ENCODE assay signal across 11 cellular contexts in genomic region chr10:91511549-91512330, GRCh38.
DNase-seq lines count a peak whose midpoint lies in the region; ATAC-seq and TF ChIP-seq lines count a peak whose summit lies in the region.
"Had no signal": no experiment of that assay in that cellular context is flagged by ENCODE, and none has a peak within 500 bp of the region (broad histone marks: within the 10 kb centered on the region; RNA-seq: fewer than 3 reads in every experiment).

No MANE protein-coding gene starts in this region.

- TF ChIP-seq EP300 in esophagus muscularis mucosa (IDR thresholded peaks at IDR 0.05), result no peak

- peaks cover 0 to 26% (median 13%) of the 10 kb centered on the region in 4 donors for H3K4me1 ChIP-seq in esophagus muscularis mucosa

- TF ChIP-seq CTCF in esophagus muscularis mucosa (IDR thresholded peaks at IDR 0.05), result no peak

- H3K36me3 ChIP-seq in esophagus muscularis mucosa, result peaks cover 0 to 4% (median 0%) of the 10 kb centered on the region in 4 donors

- no peaks in the 10 kb centered on the region for H3K27me3 ChIP-seq in esophagus muscularis mucosa

- peak; percentile 57 for ATAC-seq in GM18499 (IDR thresholded peaks at IDR 0.05; ENCODE audit: insufficient read depth, unreplicated experiment)
- ATAC-seq: activated T-cell treated with anti-CD3 and anti-CD28 coated beads, Interleukin-2, amount 50 U/mL, for 4 hours; left lobe of liver had no signal

- DNase-seq in RKO (ENCODE audit: low spot score) (peak; percentile 37), esophagus muscularis mucosa (ENCODE audit: extremely low spot score) (no peak), renal cortical epithelial cell (ENCODE audit: low read depth) (peak; percentile 84), NCI-H1092 treated with DMSO at 0.1 percent for 48 hours (lab: John Stamatoyannopoulos, UW) (no peak), NCI-H748 treated with DMSO at 0.1 percent for 48 hours (lab: John Stamatoyannopoulos, UW) (no peak), DMS153 treated with DMSO at 0.1 percent for 48 hours (lab: John Stamatoyannopoulos, UW; ENCODE audit: unreplicated experiment) (no peak), DMS79 (lab: John Stamatoyannopoulos, UW) (no peak)
- DNase-seq: activated T-cell treated with anti-CD3 and anti-CD28 coated beads, Interleukin-2, amount 50 U/mL, for 4 hours; NCI-H446 treated with DMSO at 0.1 percent for 48 hours had no signal

- H3K4me3 ChIP-seq in esophagus muscularis mucosa, result no peak overlapping the region

- TF ChIP-seq POLR2A in esophagus muscularis mucosa (IDR thresholded peaks at IDR 0.05; ENCODE audit: low read depth), result no peak

- H3K27ac ChIP-seq in esophagus muscularis mucosa (replicated peaks in 1 of 4), result peak overlapping the region in 3 of 4 donors; percentile 17 to 28 (median 26)

- H3K9me3 ChIP-seq in esophagus muscularis mucosa, result no peaks in the 10 kb centered on the region

- 85% methylated on average over 5 of the region's 5 CpGs for WGBS in esophagus muscularis mucosa

- intact Hi-C loops in esophagus muscularis mucosa (cut with DNase I), result loop anchor here (5.0 kb wide), 1 partner anchor 121 kb away; the partner anchor contains the start of gene PPP1R3C

Comparison
In these comparisons a context has a peak if more than half of its experiments do, and no peak if none do; other contexts are left out.
1. DNase-seq: peak in RKO (single experiment) and renal cortical epithelial cell (single experiment); none in esophagus muscularis mucosa (single experiment), NCI-H1092 treated with DMSO at 0.1 percent for 48 hours (single experiment), NCI-H748 treated with DMSO at 0.1 percent for 48 hours (single experiment), DMS153 treated with DMSO at 0.1 percent for 48 hours (single experiment) and DMS79 (single experiment).